12 cellular contexts compared by ENCODE assay signal in genomic region chr17:21381076-21381706, GRCh38. TPM values are rescaled to one million over a fixed set of nuclear protein-coding genes. Genes with fewer than 3 reads are reported as not detected.
"Had no signal": no experiment of that assay in that cellular context is flagged by ENCODE, and none has a peak within 500 bp of the region (broad histone marks: within the 10 kb centered on the region; RNA-seq: fewer than 3 reads in every experiment).

No MANE protein-coding gene starts in this region.

- H3K4me1 ChIP-seq: foreskin keratinocyte had no signal

- DNase-seq: activated CD4-positive, alpha-beta T cell treated with anti-CD3 and anti-CD28 coated beads, Interleukin-2, amount 10 ng/mL, durations not matched to agents 7 days and 5 days; activated CD4-positive, CD25-positive, alpha-beta regulatory T cell; activated CD8-positive, alpha-beta memory T cell treated with anti-CD3 and anti-CD28 coated beads, Interleukin-2, amount 50 U/mL, for 48 hours; activated gamma-delta T cell; activated T-cell treated with anti-CD3 and anti-CD28 coated beads, Interleukin-2, amount 50 U/mL, for 72 hours; amygdala; effector memory CD4-positive, alpha-beta T cell; foreskin keratinocyte; head of caudate nucleus; immature natural killer cell; lower lobe of right lung; psoas muscle had no signal

- H3K4me3 ChIP-seq: lower lobe of right lung, psoas muscle had no signal

- H3K36me3 ChIP-seq: lower lobe of right lung had no signal

- H3K9me3 ChIP-seq: lower lobe of right lung, psoas muscle had no signal

- H3K27ac ChIP-seq: foreskin keratinocyte, lower lobe of right lung, psoas muscle had no signal

RNA-seq across cellular contexts. Expression of gene KCNJ12, which starts 5.0 kb away (rescaled TPM):
- total RNA-seq: activated CD4-positive, alpha-beta T cell treated with anti-CD3 and anti-CD28 coated beads, Interleukin-2, amount 10 ng/mL, durations not matched to agents 7 days and 5 days; activated T-cell treated with anti-CD3 and anti-CD28 coated beads, Interleukin-2, amount 50 U/mL, for 72 hours had no signal
